In the genomic region with DNA sequence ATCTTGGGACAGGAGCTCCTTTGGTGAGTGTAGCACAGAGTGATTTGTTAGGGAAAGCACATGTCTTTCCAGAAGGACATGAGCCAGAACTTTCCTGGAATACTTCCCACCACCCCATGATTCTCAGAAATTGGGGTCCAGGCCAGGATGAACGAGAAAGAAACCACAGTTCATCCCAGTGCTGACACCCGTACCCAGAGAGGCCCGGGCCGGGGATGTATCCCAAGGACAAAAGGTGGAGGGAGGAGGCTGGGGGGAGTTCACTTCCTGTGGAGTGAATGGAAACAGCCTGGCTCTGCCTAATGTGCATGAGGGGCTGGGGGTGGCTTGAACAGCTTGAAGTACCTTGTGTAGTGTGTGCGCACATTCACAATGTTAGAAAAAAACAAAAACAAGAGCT, we compare ENCODE assay signal across 18 cellular contexts. TPM values are rescaled to one million over a fixed set of nuclear protein-coding genes. Genes with fewer than 3 reads are reported as not detected.
DNase-seq lines count a peak whose midpoint lies in the region; ATAC-seq and TF ChIP-seq lines count a peak whose summit lies in the region.
"Had no signal": no experiment of that assay in that cellular context is flagged by ENCODE, and none has a peak within 500 bp of the region (broad histone marks: within the 10 kb centered on the region; RNA-seq: fewer than 3 reads in every experiment).

No MANE protein-coding gene starts in this region.

- peak in 1 of 3 donors; percentile 58 for DNase-seq in right cardiac atrium
- no peak for DNase-seq in left ventricle myocardium inferior
- no peak for DNase-seq in lower lobe of right lung
- DNase-seq in NCI-H524 treated with DMSO at 0.1 percent for 48 hours (lab: John Stamatoyannopoulos, UW), result no peak
- no peak for DNase-seq in NCI-H1105 (lab: John Stamatoyannopoulos, UW)
- DNase-seq: AML-193; CD4-positive, CD25-positive, alpha-beta regulatory T cell; DMS153; DMS79 treated with DMSO at 0.1 percent for 48 hours; EL; GDM1; HCEC 1CT had no signal

- intact Hi-C loops in right cardiac atrium (cut with DNase I) (no loop called here), left ventricle myocardium inferior (cut with micrococcal nuclease) (no loop called here), lower lobe of right lung (cut with DNase I) (no loop called here)

- H3K27ac ChIP-seq in right cardiac atrium (ENCODE audit: low read length) (no peak overlapping the region), left ventricle myocardium inferior (replicated peaks) (no peak overlapping the region), stomach smooth muscle (ENCODE audit: low read length) (peak overlapping the region; percentile 24), lower lobe of right lung (no peak overlapping the region)
- H3K27ac ChIP-seq: 22Rv1, BLaER1, HL-60 had no signal

- WGBS in right cardiac atrium, result 44% methylated on average over 5 of the region's 5 CpGs

- no peak overlapping the region for H3K4me3 ChIP-seq in right cardiac atrium (ENCODE audit: low read length)
- no peak overlapping the region for H3K4me3 ChIP-seq in left ventricle myocardium inferior
- no peak overlapping the region for H3K4me3 ChIP-seq in stomach smooth muscle (ENCODE audit: low read length in 2 of 2)
- no peak overlapping the region for H3K4me3 ChIP-seq in lower lobe of right lung
- H3K4me3 ChIP-seq: BLaER1 had no signal

- H3K27me3 ChIP-seq in right cardiac atrium (ENCODE audit: control insufficient read depth, insufficient read depth) (no peaks in the 10 kb centered on the region), left ventricle myocardium inferior (ENCODE audit: low read depth) (no peaks in the 10 kb centered on the region), stomach smooth muscle (ENCODE audit: control insufficient read depth in 1 of 2, insufficient read depth in 2 of 2, low read length in 2 of 2) (no peaks in the 10 kb centered on the region), lower lobe of right lung (ENCODE audit: low read depth) (no peaks in the 10 kb centered on the region)
- H3K27me3 ChIP-seq: BLaER1 had no signal

- no peak overlapping the region for H3K4me3 Mint-ChIP-seq in nephron
- H3K4me3 Mint-ChIP-seq: CD4-positive, CD25-positive, alpha-beta regulatory T cell had no signal

- H3K4me1 ChIP-seq in right cardiac atrium (ENCODE audit: control insufficient read depth, insufficient read depth, low read length), result no peaks in the 10 kb centered on the region
- H3K4me1 ChIP-seq in left ventricle myocardium inferior, result peaks cover 7% of the 10 kb centered on the region
- peaks cover 7% of the 10 kb centered on the region for H3K4me1 ChIP-seq in stomach smooth muscle (ENCODE audit: control insufficient read depth, insufficient read depth, low read length)
- H3K4me1 ChIP-seq in lower lobe of right lung, result peaks cover 8% of the 10 kb centered on the region

- H3K9me3 ChIP-seq in right cardiac atrium (ENCODE audit: control insufficient read depth, low read length) (no peaks in the 10 kb centered on the region), left ventricle myocardium inferior (replicated peaks) (no peaks in the 10 kb centered on the region), stomach smooth muscle (ENCODE audit: control insufficient read depth in 2 of 2, low read length in 2 of 2) (no peaks in the 10 kb centered on the region), lower lobe of right lung (no peaks in the 10 kb centered on the region)
- H3K9me3 ChIP-seq: BLaER1 had no signal

- H3K9me3 Mint-ChIP-seq in nephron, result no peaks in the 10 kb centered on the region
- H3K9me3 Mint-ChIP-seq: CD4-positive, CD25-positive, alpha-beta regulatory T cell had no signal

- peak overlapping the region in 2 of 3 experiments; percentile 49 to 56 for H3K27ac Mint-ChIP-seq in nephron

- H3K36me3 Mint-ChIP-seq in nephron (ENCODE audit: low read depth), result no peaks in the 10 kb centered on the region

- no peak overlapping the region for H3K9ac ChIP-seq in stomach smooth muscle (ENCODE audit: low read length in 2 of 2)
- H3K9ac ChIP-seq: BLaER1 had no signal

- peak; percentile 12 to 20 for ATAC-seq in right cardiac atrium
- ATAC-seq in lower lobe of right lung, result no peak
- no peak for ATAC-seq in GM18505 (IDR thresholded peaks at IDR 0.05; ENCODE audit: unreplicated experiment)

- no peaks in the 10 kb centered on the region for H3K36me3 ChIP-seq in left ventricle myocardium inferior
- H3K36me3 ChIP-seq in stomach smooth muscle (ENCODE audit: control insufficient read depth in 2 of 2, insufficient read depth in 2 of 2, low read length in 2 of 2), result peaks cover 3 to 6% of the 10 kb centered on the region in 2 donors
- peaks cover 8% of the 10 kb centered on the region for H3K36me3 ChIP-seq in lower lobe of right lung

- H3K4me1 Mint-ChIP-seq in nephron, result peaks cover 27% of the 10 kb centered on the region

- TF ChIP-seq POLR2A in GM18505 (IDR thresholded peaks at IDR 0.05; ENCODE audit: borderline replicate concordance, extremely low read depth, insufficient read depth, insufficient read length), result no peak

- peaks cover 8% of the 10 kb centered on the region for H3K27me3 Mint-ChIP-seq in nephron (ENCODE audit: low read depth)
- H3K27me3 Mint-ChIP-seq: CD4-positive, CD25-positive, alpha-beta regulatory T cell had no signal

- TF ChIP-seq CTCF in left ventricle myocardium inferior (IDR thresholded peaks at IDR 0.05; ENCODE audit: borderline replicate concordance), result no peak
- TF ChIP-seq CTCF in nephron (IDR thresholded peaks at IDR 0.05; ENCODE audit: unreplicated experiment in 3 of 3), result no peak
- no peak for TF ChIP-seq CTCF in lower lobe of right lung (IDR thresholded peaks at IDR 0.05)

RNA-seq across cellular contexts. Expression of gene CDADC1, which starts 47.5 kb away (rescaled TPM):
- 10 to 100 TPM in 1 of 4 donors, 1 to 10 TPM in 3; 5.6 to 10.9 (median 9.0) TPM for total RNA-seq in right cardiac atrium
- 5.9 TPM for polyA plus RNA-seq in right cardiac atrium
- 11.4 TPM for total RNA-seq in left ventricle myocardium inferior
- total RNA-seq in lower lobe of right lung, result 7.9 TPM

Comparison
In these comparisons a context has a peak if more than half of its experiments do, and no peak if none do; other contexts are left out.
1. ATAC-seq: peak in right cardiac atrium (2 of 2); none in lower lobe of right lung (0 of 2) and GM18505 (single experiment).